In the genomic region with DNA sequence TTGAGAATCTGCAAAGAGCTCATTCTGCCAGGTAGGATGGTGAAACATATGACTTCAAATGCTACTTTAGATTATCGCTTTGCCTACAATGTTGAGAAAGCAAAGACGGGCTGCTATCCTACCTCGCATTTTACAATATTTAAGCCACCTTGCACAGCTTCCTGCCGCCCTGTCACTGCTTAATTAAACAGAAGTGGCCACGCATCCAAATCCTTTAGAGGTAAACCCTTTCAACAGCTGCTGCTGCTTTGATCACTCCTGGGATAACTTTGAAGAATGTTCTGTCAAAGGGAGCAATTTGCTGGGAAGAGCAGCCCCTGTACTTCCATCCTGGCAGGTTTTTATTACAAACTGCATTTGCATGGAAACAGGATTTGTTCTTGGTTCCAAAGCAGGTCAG, we compare ENCODE assay signal across 16 cellular contexts. TPM values are rescaled to one million over a fixed set of nuclear protein-coding genes. Genes with fewer than 3 reads are reported as not detected.
DNase-seq lines count a peak whose midpoint lies in the region; ATAC-seq and TF ChIP-seq lines count a peak whose summit lies in the region.
"Had no signal": no experiment of that assay in that cellular context is flagged by ENCODE, and none has a peak within 500 bp of the region (broad histone marks: within the 10 kb centered on the region; RNA-seq: fewer than 3 reads in every experiment).

No MANE protein-coding gene starts in this region.

- H3K4me1 ChIP-seq in heart right ventricle (peaks cover 0 to 30% (median 0%) of the 10 kb centered on the region in 9 donors), Karpas-422 (ENCODE audit: low read length) (peaks cover 68% of the 10 kb centered on the region), neutrophil (ENCODE audit: control insufficient read depth in 1 of 2, insufficient read depth in 1 of 2, low read depth in 1 of 2, low read length in 1 of 2) (peaks cover 53 to 64% of the 10 kb centered on the region in 2 experiments)
- H3K4me1 ChIP-seq: A549, BE2C, Caco-2 had no signal

- H3K4me3 ChIP-seq in heart right ventricle (no peak overlapping the region), Karpas-422 (ENCODE audit: low read length) (no peak overlapping the region), neutrophil (ENCODE audit: low read depth in 1 of 2, low read length in 1 of 2) (no peak overlapping the region)
- H3K4me3 ChIP-seq: A549, GM23338 had no signal

- H4K20me1 ChIP-seq in Karpas-422 (ENCODE audit: insufficient read depth, low read depth, low read length) = no peaks in the 10 kb centered on the region

- H3K9ac ChIP-seq in Karpas-422 (ENCODE audit: low read length) = peak overlapping the region; percentile 0; the same call in 1 of the 2 replicates

- peak overlapping the region in 1 of 10 donors; percentile 78 for H3K27ac ChIP-seq in heart right ventricle
- H3K27ac ChIP-seq in Karpas-422 (ENCODE audit: low read length) = peak overlapping the region; percentile 100
- H3K27ac ChIP-seq in neutrophil = peak overlapping the region; percentile 70
- H3K27ac ChIP-seq: A549, C4-2B had no signal

- H3K27me3 ChIP-seq in heart right ventricle = peaks cover 0 to 23% (median 7%) of the 10 kb centered on the region in 7 donors
- H3K27me3 ChIP-seq in Karpas-422 (ENCODE audit: low read length) = no peaks in the 10 kb centered on the region
- no peaks in the 10 kb centered on the region for H3K27me3 ChIP-seq in neutrophil
- H3K27me3 ChIP-seq: BE2C had no signal

- intact Hi-C loops in cardiac septum (cut with DNase I) = no loop called here
- intact Hi-C loops in heart right ventricle (cut with DNase I) = no loop called here

- peak overlapping the region; percentile 21 for H3K4me2 ChIP-seq in Karpas-422 (ENCODE audit: low read depth, low read length, poor library complexity, severe bottlenecking)
- H3K4me2 ChIP-seq: A549, GM23338 had no signal

- peak; percentile 29 for DNase-seq in cardiac septum (ENCODE audit: low spot score)
- DNase-seq in heart right ventricle = no peak
- DNase-seq in Karpas-422 = no peak
- peak; percentile 98 for DNase-seq in NCI-H82 (lab: John Stamatoyannopoulos, UW)
- no peak for DNase-seq in stimulated activated naive CD4-positive, alpha-beta T cell treated with Interleukin-2 at 50 U/mL for 16 hours (lab: John Stamatoyannopoulos, UW)
- no peak for DNase-seq in MV-4-11 (lab: John Stamatoyannopoulos, UW)
- DNase-seq: BE2C; Caco-2; CD8-positive, alpha-beta T cell; DMS79 treated with DMSO at 0.1 percent for 48 hours; EL; H7 had no signal

- WGBS in heart right ventricle, 2 donors = 48 to 52% methylated on average over 5 of the region's 5 CpGs

- ATAC-seq in heart right ventricle = no peak
- ATAC-seq: A549; CD8-positive, alpha-beta T cell; GM23338 had no signal

- no peak for TF ChIP-seq CTCF in heart right ventricle (IDR thresholded peaks at IDR 0.05)
- TF ChIP-seq CTCF in neutrophil (IDR thresholded peaks at IDR 0.05) = no peak

- no peaks in the 10 kb centered on the region for H3K9me2 ChIP-seq in Karpas-422 (replicated peaks; ENCODE audit: insufficient read depth, low read length)

- peak overlapping the region; percentile 47 for H2AFZ ChIP-seq in Karpas-422 (ENCODE audit: low read length)

- H3K9me3 ChIP-seq in heart right ventricle (peaks cover 0 to 17% (median 0%) of the 10 kb centered on the region in 11 donors), Karpas-422 (ENCODE audit: low read length) (peaks cover 8% of the 10 kb centered on the region; the same call in 1 of the 2 replicates), neutrophil (no peaks in the 10 kb centered on the region)

- no peaks in the 10 kb centered on the region for H3K79me2 ChIP-seq in Karpas-422 (ENCODE audit: low read length)

- no peaks in the 10 kb centered on the region for H3K36me3 ChIP-seq in heart right ventricle
- peaks cover 5% of the 10 kb centered on the region; the same call in 1 of the 2 replicates for H3K36me3 ChIP-seq in Karpas-422 (ENCODE audit: insufficient read depth, low read length)
- no peaks in the 10 kb centered on the region for H3K36me3 ChIP-seq in neutrophil
- H3K36me3 ChIP-seq: BE2C had no signal

RNA-seq across cellular contexts. Expression of a gene that starts 24.3 kb away (rescaled TPM):
- total RNA-seq in cardiac septum (0.59 TPM), heart right ventricle (1 to 10 TPM in 2 of 10 donors, under 1 TPM in 8; 0.04 to 1.2 (median 0.44) TPM)
- under 1 TPM; 0.16 to 0.37 TPM for polyA plus RNA-seq in heart right ventricle
- 20.9 and 25.3 TPM in 2 replicates for total RNA-seq in Karpas-422 (2014; rRNA removed; shearing (Covaris generic); ENCODE audit: low replicate concordance)
- total RNA-seq: CD8-positive, alpha-beta T cell had no signal

RNA-seq across cellular contexts. Expression of a gene that starts 48.0 kb away (rescaled TPM):
- total RNA-seq in cardiac septum = 7.2 TPM
- 10 to 100 TPM in 1 of 10 donors, 1 to 10 TPM in 9; 3.9 to 11.3 (median 7.1) TPM for total RNA-seq in heart right ventricle
- polyA plus RNA-seq in heart right ventricle = 1 to 10 TPM; 2.4 to 4.5 TPM
- total RNA-seq in Karpas-422 (2014; rRNA removed; shearing (Covaris generic); ENCODE audit: low replicate concordance) = 49.6 and 69.7 TPM in 2 replicates

RNA-seq across cellular contexts. Expression of a gene that starts 52.3 kb away (rescaled TPM):
- total RNA-seq in cardiac septum (48.5 TPM), heart right ventricle (10 to 100 TPM; 44.4 to 70.6 (median 58.0) TPM)
- 10 to 100 TPM; 27.1 to 97.2 TPM for polyA plus RNA-seq in heart right ventricle
- total RNA-seq in Karpas-422 (2014; rRNA removed; shearing (Covaris generic); ENCODE audit: low replicate concordance) = 11.0 and 25.3 TPM in 2 replicates

Comparison
In these comparisons a context has a peak if more than half of its experiments do, and no peak if none do; other contexts are left out.
1. DNase-seq: peak in cardiac septum (single experiment) and NCI-H82 (single experiment); none in heart right ventricle (0 of 2), Karpas-422 (single experiment), stimulated activated naive CD4-positive, alpha-beta T cell treated with Interleukin-2 at 50 U/mL for 16 hours (single experiment) and MV-4-11 (single experiment).